Comparison of ENCODE assay signal across 1 cellular context in genomic region chr9:32571969-32572899, GRCh38.
A peak's percentile ranks its signal among the peaks of the same experiment; 100 is the strongest.
TF ChIP-seq lines count a peak whose summit lies in the region.

No MANE protein-coding gene starts in this region.

TF ChIP-seq in IMR-90, 13 proteins besides CTCF, POLR2A, EP300 and RAD21:
- no peak for TF ChIP-seq MXI1 (IDR thresholded peaks at IDR 0.05; ENCODE audit: borderline replicate concordance, low read depth, low read length)
- no peak for TF ChIP-seq MAZ (IDR thresholded peaks at IDR 0.05; ENCODE audit: borderline replicate concordance, low read depth, low read length)
- no peak for TF ChIP-seq BHLHE40 (IDR thresholded peaks at IDR 0.05; ENCODE audit: low read depth, low read length)
- no peak for TF ChIP-seq RCOR1 (IDR thresholded peaks at IDR 0.05; ENCODE audit: insufficient replicate concordance, low read length)
- peak; percentile 88 for TF ChIP-seq USF2 (IDR thresholded peaks at IDR 0.05; ENCODE audit: low read depth, low read length)
- no peak for TF ChIP-seq CEBPB (IDR thresholded peaks at IDR 0.05; ENCODE audit: low read depth, low read length)
- no peak for TF ChIP-seq ELK1 (IDR thresholded peaks at IDR 0.05; ENCODE audit: borderline replicate concordance, low read depth, low read length)
- no peak for TF ChIP-seq FOS (IDR thresholded peaks at IDR 0.05; ENCODE audit: low read depth, low read length)
- no peak for TF ChIP-seq CHD1 (IDR thresholded peaks at IDR 0.05; ENCODE audit: low read depth, low read length)
- TF ChIP-seq NFE2L2 (IDR thresholded peaks at IDR 0.05; ENCODE audit: low read depth, low read length), result no peak
- TF ChIP-seq SMC3 (IDR thresholded peaks at IDR 0.05; ENCODE audit: low read depth, low read length), result peak; percentile 86
